ENCODE assay signal across 8 cellular contexts in genomic region chr17:10844667-10845387, GRCh38. TPM values are rescaled to one million over a fixed set of nuclear protein-coding genes. Genes with fewer than 3 reads are reported as not detected.
DNase-seq lines count a peak whose midpoint lies in the region; ATAC-seq, FAIRE-seq and TF ChIP-seq lines count a peak whose summit lies in the region.

No MANE protein-coding gene starts in this region.

- H3K9ac ChIP-seq in BLaER1 treated with 17β-estradiol and CSF1 and Interleukin-3, amounts not matched to agents 10 nM and 100 nM: peak overlapping the region; percentile 37 to 72 (median 67); a peak in 21 of 22 replicates
- H3K9ac ChIP-seq in stomach smooth muscle (ENCODE audit: low read length in 2 of 2): peak overlapping the region in 1 of 2 donors; percentile 42

- H4K20me1 ChIP-seq in BLaER1 treated with 17β-estradiol and CSF1 and Interleukin-3, amounts not matched to agents 10 nM and 100 nM: no peaks in the 10 kb centered on the region

- peaks cover 0 to 16% (median 6%) of the 10 kb centered on the region in 10 experiments; a peak in 11 of 20 replicates for H3K4me1 ChIP-seq in BLaER1 treated with 17β-estradiol and CSF1 and Interleukin-3, amounts not matched to agents 10 nM and 100 nM
- H3K4me1 ChIP-seq in RWPE2 (ENCODE audit: insufficient read depth, poor library complexity, severe bottlenecking) (no peaks in the 10 kb centered on the region), neutrophil (ENCODE audit: control insufficient read depth in 1 of 2, insufficient read depth in 1 of 2, low read depth in 1 of 2, low read length in 1 of 2) (peaks cover 4 to 9% of the 10 kb centered on the region in 2 experiments), stomach smooth muscle (ENCODE audit: control insufficient read depth, insufficient read depth, low read length) (peaks cover 6% of the 10 kb centered on the region)

- ATAC-seq in HG03565 (IDR thresholded peaks at IDR 0.05; ENCODE audit: unreplicated experiment) (peak; percentile 73), RWPE2 (ENCODE audit: low read depth) (peak; percentile 74)

- H3K27me3 ChIP-seq in BLaER1 treated with 17β-estradiol and CSF1 and Interleukin-3, amounts not matched to agents 10 nM and 100 nM: no peaks in the 10 kb centered on the region
- H3K27me3 ChIP-seq in RWPE2 (ENCODE audit: insufficient read depth, poor library complexity, severe bottlenecking): no peaks in the 10 kb centered on the region
- H3K27me3 ChIP-seq in neutrophil: peaks cover 5% of the 10 kb centered on the region
- H3K27me3 ChIP-seq in stomach smooth muscle (ENCODE audit: control insufficient read depth in 1 of 2, insufficient read depth in 2 of 2, low read length in 2 of 2): peaks cover 2 to 5% of the 10 kb centered on the region in 2 donors

- no peaks in the 10 kb centered on the region for H3K9me3 ChIP-seq in BLaER1 treated with 17β-estradiol and CSF1 and Interleukin-3, amounts not matched to agents 10 nM and 100 nM (replicated peaks in 1 of 11)
- H3K9me3 ChIP-seq in RWPE2 (ENCODE audit: severe bottlenecking): no peaks in the 10 kb centered on the region
- H3K9me3 ChIP-seq in neutrophil: no peaks in the 10 kb centered on the region
- H3K9me3 ChIP-seq in stomach smooth muscle (ENCODE audit: control insufficient read depth in 2 of 2, low read length in 2 of 2): peaks cover 3% of the 10 kb centered on the region in 2 donors

- DNase-seq in GM19240 (ENCODE audit: insufficient read length, low spot score): peak; percentile 66
- no peak for DNase-seq in RWPE2 (ENCODE audit: low spot score)
- peak; percentile 51 for DNase-seq in activated gamma-delta T cell treated with anti-CD3 and anti-CD28 coated beads, Interleukin-2, amount 50 U/mL, for 16 hours (ENCODE audit: low read depth)
- peak; percentile 37 to 83 for DNase-seq in frontal cortex (ENCODE audit: low spot score in 2 of 2)

- peak overlapping the region; percentile 57 to 75 (median 66) for H3K4me3 ChIP-seq in BLaER1 treated with 17β-estradiol and CSF1 and Interleukin-3, amounts not matched to agents 10 nM and 100 nM
- H3K4me3 ChIP-seq in RWPE2 (ENCODE audit: severe bottlenecking) (peak overlapping the region; percentile 14), neutrophil (ENCODE audit: low read depth in 1 of 2, low read length in 1 of 2) (peak overlapping the region in 1 of 2 experiments; percentile 24), stomach smooth muscle (ENCODE audit: low read length in 2 of 2) (peak overlapping the region; percentile 75 to 78)

- TF ChIP-seq CTCF in RWPE2 (IDR thresholded peaks at IDR 0.05; ENCODE audit: poor library complexity, severe bottlenecking) (peak; percentile 93), neutrophil (IDR thresholded peaks at IDR 0.05) (peak; percentile 81)

- no peaks in the 10 kb centered on the region for H3K36me3 ChIP-seq in BLaER1 treated with 17β-estradiol and CSF1 and Interleukin-3, amounts not matched to agents 10 nM and 100 nM
- H3K36me3 ChIP-seq in RWPE2 (ENCODE audit: low read depth): no peaks in the 10 kb centered on the region
- H3K36me3 ChIP-seq in neutrophil: no peaks in the 10 kb centered on the region
- no peaks in the 10 kb centered on the region for H3K36me3 ChIP-seq in stomach smooth muscle (ENCODE audit: control insufficient read depth in 2 of 2, insufficient read depth in 2 of 2, low read length in 2 of 2)

- peak overlapping the region in 4 of 11 experiments; percentile 4 to 54 (median 31); a peak in 4 of 22 replicates for H3K27ac ChIP-seq in BLaER1 treated with 17β-estradiol and CSF1 and Interleukin-3, amounts not matched to agents 10 nM and 100 nM
- no peak overlapping the region for H3K27ac ChIP-seq in RWPE2 (ENCODE audit: poor library complexity, severe bottlenecking)
- H3K27ac ChIP-seq in neutrophil: no peak overlapping the region
- H3K27ac ChIP-seq in stomach smooth muscle (ENCODE audit: low read length): no peak overlapping the region

- H3K4me2 ChIP-seq in BLaER1 treated with 17β-estradiol and CSF1 and Interleukin-3, amounts not matched to agents 10 nM and 100 nM: peak overlapping the region; percentile 83 to 93 (median 87)

- FAIRE-seq in frontal cortex (lab: Jason Lieb, UNC): no peak

RNA-seq across cellular contexts. Expression of gene PIRT, which starts 6.9 kb away (rescaled TPM):
- under 0.01 TPM for total RNA-seq in frontal cortex

RNA-seq across cellular contexts. Expression of gene TMEM238L, which starts 40.9 kb away (rescaled TPM):
- total RNA-seq in frontal cortex: not detected
